In genomic region chr10:117594722-117595121, GRCh38 we compare ENCODE assay signal across 28 cellular contexts. TPM values are rescaled to one million over a fixed set of nuclear protein-coding genes. Genes with fewer than 3 reads are reported as not detected.
DNase-seq lines count a peak whose midpoint lies in the region; ATAC-seq, FAIRE-seq and TF ChIP-seq lines count a peak whose summit lies in the region.
"Had no signal": no experiment of that assay in that cellular context is flagged by ENCODE, and none has a peak within 500 bp of the region (broad histone marks: within the 10 kb centered on the region; RNA-seq: fewer than 3 reads in every experiment).

No MANE protein-coding gene starts in this region.

- no peaks in the 10 kb centered on the region for H3K27me3 Mint-ChIP-seq in endothelial cell (ENCODE audit: unreplicated experiment)

- H3K4me1 Mint-ChIP-seq in endothelial cell (ENCODE audit: unreplicated experiment), result no peaks in the 10 kb centered on the region

- no peak for ATAC-seq in A549
- ATAC-seq: K562 had no signal

- peaks cover 14% of the 10 kb centered on the region; the same call in 2 of the 3 replicates for H3K9me3 ChIP-seq in A549
- no peaks in the 10 kb centered on the region for H3K9me3 ChIP-seq in HEK293 (ENCODE audit: control insufficient read depth, insufficient read depth, low read depth, low read length)
- H3K9me3 ChIP-seq in WERI-Rb-1 (ENCODE audit: severe bottlenecking), result no peaks in the 10 kb centered on the region
- H3K9me3 ChIP-seq: SK-N-SH had no signal

- H3K36me3 Mint-ChIP-seq in endothelial cell (ENCODE audit: low read depth, unreplicated experiment), result no peaks in the 10 kb centered on the region

- H3K27ac ChIP-seq in A549 (no peak overlapping the region), HEK293 (ENCODE audit: extremely low read depth, low read depth, low read length) (no peak overlapping the region), WERI-Rb-1 (no peak overlapping the region)
- H3K27ac ChIP-seq: 22Rv1 had no signal

- FAIRE-seq in A549 (lab: Jason Lieb, UNC), result no peak
- FAIRE-seq: G401.6, GM12891, HTR-8/SVneo, K562 had no signal

- no peak overlapping the region for H3K27ac Mint-ChIP-seq in endothelial cell (ENCODE audit: unreplicated experiment)

- TF ChIP-seq CTCF in A549 (IDR thresholded peaks at IDR 0.05), result no peak
- TF ChIP-seq CTCF in HEK293 (tag by site-specific recombination; IDR thresholded peaks at IDR 0.05), result no peak
- no peak for TF ChIP-seq CTCF in choroid plexus epithelial cell (conservative IDR thresholded peaks at IDR 0.05; ENCODE audit: low read depth, low read length)
- TF ChIP-seq CTCF in WERI-Rb-1 (IDR thresholded peaks at IDR 0.05; ENCODE audit: low read depth, low read length), result no peak
- no peak for TF ChIP-seq CTCF in endothelial cell (IDR thresholded peaks at IDR 0.05; ENCODE audit: unreplicated experiment)

- DNase-seq in A549 (ENCODE audit: low read depth in 1 of 2, low spot score in 1 of 2), result no peak
- DNase-seq in choroid plexus epithelial cell (ENCODE audit: low read depth), result peak; percentile 13
- peak; percentile 57 for DNase-seq in myocyte (ENCODE audit: low read depth)
- no peak for DNase-seq in retina
- DNase-seq in WERI-Rb-1, result no peak
- DNase-seq in endothelial cell (ENCODE audit: low spot score), result no peak
- no peak for DNase-seq in stimulated activated CD4-positive, alpha-beta T cell treated with anti-CD3 and anti-CD28 coated beads, Interleukin-2, amount 100 ng/mL, for 24 hours
- DNase-seq: ACHN, Calu3, DMS153, DND-41, H7, Kasumi-1, MV-4-11, NCI-H1105, NCI-H146, NCI-H1930, NCI-H446, NCI-H524 treated with DMSO at 0.1 percent for 48 hours, NCI-H774, SK-N-SH had no signal

- WGBS in A549 (ENCODE audit: missing lambda C conversion rate), result 23% methylated on average over 5 of the region's 5 CpGs

- H3K4me2 ChIP-seq in A549, result no peak overlapping the region
- H3K4me2 ChIP-seq: SK-N-SH had no signal

- H3K27me3 ChIP-seq in WERI-Rb-1 (ENCODE audit: insufficient read depth, low read depth, severe bottlenecking), result peaks cover 64% of the 10 kb centered on the region

- H3K4me1 ChIP-seq in A549 (no peaks in the 10 kb centered on the region), HEK293 (ENCODE audit: control insufficient read depth, insufficient read depth, low read length) (no peaks in the 10 kb centered on the region)

- CTCF ChIA-PET in A549 (lab: Yijun Ruan, JAX) (interaction anchor here (1.7 kb wide), 1 partner anchor 9 kb away, joined by 3 read pairs; no protein-coding TSS in a partner anchor), HEK293 (lab: Yijun Ruan, JAX) (interaction anchor here (1.1 kb wide), 1 partner anchor 152 kb away, joined by 3 read pairs; no protein-coding TSS in a partner anchor)

- POLR2A ChIA-PET in A549 (lab: Yijun Ruan, JAX) (no interaction called here), HEK293 (lab: Yijun Ruan, JAX) (no interaction called here)

- no peaks in the 10 kb centered on the region for H3K9me3 Mint-ChIP-seq in endothelial cell (ENCODE audit: unreplicated experiment)

- no peak overlapping the region for H3K4me3 Mint-ChIP-seq in endothelial cell (ENCODE audit: unreplicated experiment)

- no peak for TF ChIP-seq RAD21 in A549 (conservative IDR thresholded peaks at IDR 0.05 in 1 of 2, IDR thresholded peaks at IDR 0.05 in 1 of 2)

- H3K4me3 ChIP-seq in A549 (no peak overlapping the region), HEK293 (ENCODE audit: low read depth, low read length) (no peak overlapping the region), choroid plexus epithelial cell (ENCODE audit: low read depth, low read length) (no peak overlapping the region), WERI-Rb-1 (ENCODE audit: low read depth, low read length) (no peak overlapping the region)
- H3K4me3 ChIP-seq: K562 had no signal

- no peak for TF ChIP-seq POLR2A in A549 (IDR thresholded peaks at IDR 0.05; ENCODE audit: low read length)

- H3K36me3 ChIP-seq in HEK293 (ENCODE audit: control insufficient read depth in 2 of 2, insufficient read depth in 1 of 2, low read length in 2 of 2) (no peaks in the 10 kb centered on the region), WERI-Rb-1 (no peaks in the 10 kb centered on the region)

- no peak for TF ChIP-seq EP300 in A549 (IDR thresholded peaks at IDR 0.05)

TF ChIP-seq in A549, 52 proteins besides CTCF, POLR2A, EP300 and RAD21:
- TF ChIP-seq FOSL2 (IDR thresholded peaks at IDR 0.05) (no peak), FOSL2 (CRISPR knock-in tag; IDR thresholded peaks at IDR 0.05) (peak; percentile 43; the same call in 1 of the 2 replicates)
- TF ChIP-seq, protein P1, sequence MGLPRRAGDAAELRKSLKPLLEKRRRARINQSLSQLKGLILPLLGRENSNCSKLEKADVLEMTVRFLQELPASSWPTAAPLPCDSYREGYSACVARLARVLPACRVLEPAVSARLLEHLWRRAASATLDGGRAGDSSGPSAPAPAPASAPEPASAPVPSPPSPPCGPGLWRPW (IDR thresholded peaks at IDR 0.05), result no peak
TF ChIP-seq in A549: peak in this region for 1.

TF ChIP-seq in HEK293, 187 proteins besides CTCF, POLR2A, EP300 and RAD21:
- 0 out of 2 replicates have a peak, but pooled peaks have one; percentile 11 for TF ChIP-seq GLIS1 (tag by site-specific recombination; IDR thresholded peaks at IDR 0.05)
- TF ChIP-seq ZNF473 (tag by site-specific recombination; IDR thresholded peaks at IDR 0.05), result no peak

RNA-seq across cellular contexts. Expression of gene EMX2, which starts 52.2 kb away (rescaled TPM):
- polyA plus RNA-seq in A549 (2011; rRNA removed), result not detected in 2 replicates
- polyA plus RNA-seq in A549 (2012; cell fraction: cytosol; rRNA removed), result not detected in 2 replicates
- not detected in 2 replicates for polyA plus RNA-seq in A549 (2012; cell fraction: nucleus; rRNA removed)
- not detected in 3 replicates for polyA plus RNA-seq in A549 (2017; fragmentation: RNase III; extraction: RNeasy Plus Mini Kit Qiagen cat#74134 plus additional on column Dnase treatment)
- not detected in 2 replicates for polyA minus RNA-seq in A549 (2011; rRNA and poly(A)+ RNA removed)
- total RNA-seq in myocyte, result not detected in 2 replicates
- not detected for polyA plus RNA-seq in myocyte (2012)
- not detected for total RNA-seq in endothelial cell (ENCODE audit: unreplicated experiment)
- total RNA-seq: Calu3, H7, K562, MCF 10A had no signal
- polyA plus RNA-seq: K562, SK-N-SH had no signal

Comparison
In these comparisons a context has a peak if more than half of its experiments do, and no peak if none do; other contexts are left out.
1. DNase-seq: peak in choroid plexus epithelial cell (single experiment) and myocyte (single experiment); none in A549 (0 of 2), retina (single experiment), WERI-Rb-1 (single experiment), endothelial cell (single experiment) and stimulated activated CD4-positive, alpha-beta T cell treated with anti-CD3 and anti-CD28 coated beads, Interleukin-2, amount 100 ng/mL, for 24 hours (0 of 2).